Comparison of ENCODE assay signal across 1 cellular context in the genomic region with DNA sequence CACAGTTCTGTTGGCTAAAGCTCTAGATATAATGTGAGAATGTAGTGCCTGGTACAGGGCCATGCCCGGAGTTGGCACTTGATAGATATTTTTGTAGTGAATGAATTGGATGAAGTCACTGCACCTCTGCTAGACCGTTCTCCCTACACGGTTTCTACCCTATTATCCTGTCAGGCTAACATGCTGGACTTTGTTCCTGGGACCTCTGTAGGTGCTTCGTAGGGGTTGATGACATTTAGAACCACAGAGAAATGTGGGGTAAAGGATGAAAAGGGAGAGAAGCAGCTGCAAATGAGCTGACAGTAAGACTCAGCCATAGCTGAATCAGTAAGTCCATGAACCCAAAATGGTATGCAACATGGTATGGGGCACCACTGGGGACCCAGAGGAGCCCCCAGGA.
A peak's percentile ranks its signal among the peaks of the same experiment; 100 is the strongest.
TF ChIP-seq lines count a peak whose summit lies in the region.

No MANE protein-coding gene starts in this region.

TF ChIP-seq in HepG2, 621 proteins besides CTCF, POLR2A, EP300 and RAD21 (continued from another document):
- no peak for TF ChIP-seq ZNF781 (CRISPR knock-in tag; IDR thresholded peaks at IDR 0.05; ENCODE audit: borderline replicate concordance, not compliant biosample characterization)
- TF ChIP-seq HNF4G (IDR thresholded peaks at IDR 0.05; ENCODE audit: borderline replicate concordance, low read depth, low read length) = 0 out of 2 replicates have a peak, but pooled peaks have one; percentile 41
- TF ChIP-seq HNF4G (CRISPR knock-in tag; IDR thresholded peaks at IDR 0.05; ENCODE audit: borderline replicate concordance, low read depth) = no peak
- peak; percentile 28 for TF ChIP-seq TEAD3 (CRISPR knock-in tag; optimal IDR thresholded peaks at IDR 0.05; ENCODE audit: borderline replicate concordance)
- no peak for TF ChIP-seq LCORL (IDR thresholded peaks at IDR 0.05)
- TF ChIP-seq LCORL (CRISPR knock-in tag; IDR thresholded peaks at IDR 0.05) = 0 out of 2 replicates have a peak, but pooled peaks have one; percentile 44
- TF ChIP-seq SALL1 (CRISPR knock-in tag; IDR thresholded peaks at IDR 0.05) = no peak
- 0 out of 2 replicates have a peak, but pooled peaks have one; percentile 59 for TF ChIP-seq ZNF605 (CRISPR knock-in tag; IDR thresholded peaks at IDR 0.05)
- 0 out of 2 replicates have a peak, but pooled peaks have one; percentile 37 for TF ChIP-seq PPARG (CRISPR knock-in tag; conservative IDR thresholded peaks at IDR 0.05)
- no peak for TF ChIP-seq ZFP41 (CRISPR knock-in tag; IDR thresholded peaks at IDR 0.05; ENCODE audit: borderline replicate concordance)
- TF ChIP-seq, protein P1, sequence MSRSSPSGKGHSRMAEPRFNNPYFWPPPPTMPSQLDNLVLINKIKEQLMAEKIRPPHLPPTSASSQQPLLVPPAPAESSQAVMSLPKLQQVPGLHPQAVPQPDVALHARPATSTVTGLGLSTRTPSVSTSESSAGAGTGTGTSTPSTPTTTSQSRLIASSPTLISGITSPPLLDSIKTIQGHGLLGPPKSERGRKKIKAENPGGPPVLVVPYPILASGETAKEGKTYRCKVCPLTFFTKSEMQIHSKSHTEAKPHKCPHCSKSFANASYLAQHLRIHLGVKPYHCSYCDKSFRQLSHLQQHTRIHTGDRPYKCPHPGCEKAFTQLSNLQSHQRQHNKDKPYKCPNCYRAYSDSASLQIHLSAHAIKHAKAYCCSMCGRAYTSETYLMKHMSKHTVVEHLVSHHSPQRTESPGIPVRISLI (CRISPR knock-in tag; IDR thresholded peaks at IDR 0.05; ENCODE audit: borderline replicate concordance) = no peak
- TF ChIP-seq THAP11 (CRISPR knock-in tag; IDR thresholded peaks at IDR 0.05) = no peak
- TF ChIP-seq SIX4 (CRISPR knock-in tag; IDR thresholded peaks at IDR 0.05) = no peak
- TF ChIP-seq SOX13 (IDR thresholded peaks at IDR 0.05) = no peak
- TF ChIP-seq SOX13 (CRISPR knock-in tag; conservative IDR thresholded peaks at IDR 0.05 in 1 of 2, IDR thresholded peaks at IDR 0.05 in 1 of 2) = 0 out of 4 replicates have a peak, but pooled peaks of 1 of the 2 experiments have one; percentile 4
- TF ChIP-seq ZNF607 (CRISPR knock-in tag; IDR thresholded peaks at IDR 0.05; ENCODE audit: borderline replicate concordance) = no peak
- no peak for TF ChIP-seq NFKBIZ (CRISPR knock-in tag; IDR thresholded peaks at IDR 0.05)
- TF ChIP-seq ZNF337 (CRISPR knock-in tag; IDR thresholded peaks at IDR 0.05; ENCODE audit: borderline replicate concordance, low read depth) = no peak
- TF ChIP-seq, protein P2, sequence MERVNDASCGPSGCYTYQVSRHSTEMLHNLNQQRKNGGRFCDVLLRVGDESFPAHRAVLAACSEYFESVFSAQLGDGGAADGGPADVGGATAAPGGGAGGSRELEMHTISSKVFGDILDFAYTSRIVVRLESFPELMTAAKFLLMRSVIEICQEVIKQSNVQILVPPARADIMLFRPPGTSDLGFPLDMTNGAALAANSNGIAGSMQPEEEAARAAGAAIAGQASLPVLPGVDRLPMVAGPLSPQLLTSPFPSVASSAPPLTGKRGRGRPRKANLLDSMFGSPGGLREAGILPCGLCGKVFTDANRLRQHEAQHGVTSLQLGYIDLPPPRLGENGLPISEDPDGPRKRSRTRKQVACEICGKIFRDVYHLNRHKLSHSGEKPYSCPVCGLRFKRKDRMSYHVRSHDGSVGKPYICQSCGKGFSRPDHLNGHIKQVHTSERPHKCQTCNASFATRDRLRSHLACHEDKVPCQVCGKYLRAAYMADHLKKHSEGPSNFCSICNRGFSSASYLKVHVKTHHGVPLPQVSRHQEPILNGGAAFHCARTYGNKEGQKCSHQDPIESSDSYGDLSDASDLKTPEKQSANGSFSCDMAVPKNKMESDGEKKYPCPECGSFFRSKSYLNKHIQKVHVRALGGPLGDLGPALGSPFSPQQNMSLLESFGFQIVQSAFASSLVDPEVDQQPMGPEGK (CRISPR knock-in tag; IDR thresholded peaks at IDR 0.05) = peak; percentile 11; the same call in 1 of the 2 replicates
- TF ChIP-seq NKX3-1 (CRISPR knock-in tag; IDR thresholded peaks at IDR 0.05) = no peak
- TF ChIP-seq ERF (CRISPR knock-in tag; IDR thresholded peaks at IDR 0.05) = 0 out of 2 replicates have a peak, but pooled peaks have one; percentile 32
- TF ChIP-seq JUN (CRISPR knock-in tag; IDR thresholded peaks at IDR 0.05) = no peak
- TF ChIP-seq RXRB (CRISPR knock-in tag; IDR thresholded peaks at IDR 0.05; ENCODE audit: borderline replicate concordance) = peak; percentile 74; the same call in 1 of the 2 replicates
- TF ChIP-seq MED1 (CRISPR knock-in tag; IDR thresholded peaks at IDR 0.05) = no peak
- no peak for TF ChIP-seq ZFP82 (CRISPR knock-in tag; IDR thresholded peaks at IDR 0.05; ENCODE audit: borderline replicate concordance)
- TF ChIP-seq MAZ (IDR thresholded peaks at IDR 0.05; ENCODE audit: borderline replicate concordance, low read depth, low read length) = no peak
- no peak for TF ChIP-seq MAZ (CRISPR knock-in tag; IDR thresholded peaks at IDR 0.05; ENCODE audit: low read depth)
- TF ChIP-seq TOE1 (CRISPR knock-in tag; IDR thresholded peaks at IDR 0.05) = no peak
- TF ChIP-seq SIX1 (CRISPR knock-in tag; IDR thresholded peaks at IDR 0.05; ENCODE audit: borderline replicate concordance) = no peak
- no peak for TF ChIP-seq HNRNPUL1 (IDR thresholded peaks at IDR 0.05; ENCODE audit: low read depth, low read length)
- TF ChIP-seq PHF21A (CRISPR knock-in tag; IDR thresholded peaks at IDR 0.05) = no peak
- TF ChIP-seq HMG20A (CRISPR knock-in tag; IDR thresholded peaks at IDR 0.05; ENCODE audit: borderline replicate concordance) = 0 out of 2 replicates have a peak, but pooled peaks have one; percentile 22
- no peak for TF ChIP-seq NAIF1 (CRISPR knock-in tag; IDR thresholded peaks at IDR 0.05; ENCODE audit: borderline replicate concordance)
- TF ChIP-seq, protein P3, sequence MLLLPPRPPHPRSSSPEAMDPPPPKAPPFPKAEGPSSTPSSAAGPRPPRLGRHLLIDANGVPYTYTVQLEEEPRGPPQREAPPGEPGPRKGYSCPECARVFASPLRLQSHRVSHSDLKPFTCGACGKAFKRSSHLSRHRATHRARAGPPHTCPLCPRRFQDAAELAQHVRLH (CRISPR knock-in tag; IDR thresholded peaks at IDR 0.05; ENCODE audit: borderline replicate concordance, low read depth) = 0 out of 2 replicates have a peak, but pooled peaks have one; percentile 14
- TF ChIP-seq ZNF747 (CRISPR knock-in tag; IDR thresholded peaks at IDR 0.05; ENCODE audit: borderline replicate concordance) = no peak
